23 cellular contexts compared by ENCODE assay signal in the genomic region with DNA sequence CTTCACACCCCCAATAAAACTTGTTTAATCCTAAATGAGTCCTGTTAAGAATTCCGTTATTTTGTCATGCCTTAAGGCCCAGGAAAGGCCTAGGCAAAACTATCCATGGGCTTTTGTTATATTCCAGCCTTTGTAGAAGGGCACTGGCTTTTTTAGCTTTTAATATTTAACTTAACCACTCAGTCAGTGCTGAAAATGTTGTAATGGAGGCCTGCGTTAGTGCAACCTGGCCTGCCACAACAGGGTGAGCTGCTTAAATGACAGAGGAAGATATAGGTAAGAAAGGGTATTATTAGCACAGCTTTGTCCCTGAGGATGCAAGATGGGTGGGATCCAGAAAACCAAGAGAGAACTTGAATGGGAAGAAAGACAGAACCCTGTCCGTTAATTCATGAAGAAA. TPM values are rescaled to one million over a fixed set of nuclear protein-coding genes. Genes with fewer than 3 reads are reported as not detected.
DNase-seq lines count a peak whose midpoint lies in the region; ATAC-seq and TF ChIP-seq lines count a peak whose summit lies in the region.
"Had no signal": no experiment of that assay in that cellular context is flagged by ENCODE, and none has a peak within 500 bp of the region (broad histone marks: within the 10 kb centered on the region; RNA-seq: fewer than 3 reads in every experiment).

No MANE protein-coding gene starts in this region.

- TF ChIP-seq CTCF in cardiac muscle cell (IDR thresholded peaks at IDR 0.05; ENCODE audit: low read depth, low read length) (no peak), heart right ventricle (IDR thresholded peaks at IDR 0.05) (no peak), right lobe of liver (IDR thresholded peaks at IDR 0.05) (no peak), nephron progenitor cell (IDR thresholded peaks at IDR 0.05) (no peak)

- no peaks in the 10 kb centered on the region for H3K4me1 Mint-ChIP-seq in nephron progenitor cell
- H3K4me1 Mint-ChIP-seq: CD14-positive monocyte; CD8-positive, alpha-beta memory T cell had no signal

- intact Hi-C loops in heart right ventricle (cut with DNase I) (no loop called here), right lobe of liver (cut with DNase I) (no loop called here)

- H3K36me3 ChIP-seq in cardiac muscle cell (no peaks in the 10 kb centered on the region), heart right ventricle (no peaks in the 10 kb centered on the region), right lobe of liver (no peaks in the 10 kb centered on the region)
- H3K36me3 ChIP-seq: BE2C; BLaER1 treated with 17β-estradiol and CSF1 and Interleukin-3, amounts not matched to agents 10 nM and 100 nM; HAP-1 had no signal

- H3K27ac Mint-ChIP-seq in nephron progenitor cell, result peak overlapping the region; percentile 91
- H3K27ac Mint-ChIP-seq: CD14-positive monocyte; CD4-positive, alpha-beta T cell; HFFc6 had no signal

- 62 to 83% methylated on average over 3 of the region's 3 CpGs for WGBS in heart right ventricle, 2 donors
- WGBS in right lobe of liver (ENCODE audit: insufficient coverage, low coverage, low lambda C conversion rate, missing lambda C conversion rate), result 60% methylated on average over 3 of the region's 3 CpGs

- no peak overlapping the region for H3K4me3 Mint-ChIP-seq in nephron progenitor cell
- H3K4me3 Mint-ChIP-seq: CD14-positive monocyte; CD4-positive, alpha-beta T cell; CD8-positive, alpha-beta memory T cell; HFFc6 had no signal

- H3K9me3 Mint-ChIP-seq in nephron progenitor cell, result peaks cover 7% of the 10 kb centered on the region
- H3K9me3 Mint-ChIP-seq: CD4-positive, alpha-beta T cell; CD8-positive, alpha-beta memory T cell; HFFc6 had no signal

- DNase-seq in cardiac muscle cell (ENCODE audit: low read depth in 1 of 2, low spot score in 1 of 2) (no peak), heart right ventricle (no peak), right lobe of liver (no peak), nephron progenitor cell (no peak), NCI-H526 treated with DMSO at 0.1 percent for 48 hours (lab: John Stamatoyannopoulos, UW) (no peak)
- DNase-seq in activated CD4-positive, CD25-positive, alpha-beta regulatory T cell (lab: John Stamatoyannopoulos, UW), result no peak
- DNase-seq: BE2C; CD4-positive, alpha-beta T cell; CD8-positive, alpha-beta memory T cell; DMS 273 treated with DMSO at 0.1 percent for 48 hours; DMS79; EL; GDM1; GOT3; HFFc6 had no signal

- no peaks in the 10 kb centered on the region for H3K36me3 Mint-ChIP-seq in nephron progenitor cell (ENCODE audit: low read depth)
- H3K36me3 Mint-ChIP-seq: CD14-positive monocyte; CD8-positive, alpha-beta memory T cell had no signal

- ATAC-seq in heart right ventricle (no peak), right lobe of liver (peak in 3 of 4 donors; percentile 16 to 38 (median 38)), SK-N-SH treated with all-trans-retinoic acid at 6 μM for 48 hours (no peak), GM21360 (IDR thresholded peaks at IDR 0.05; ENCODE audit: unreplicated experiment) (no peak)
- ATAC-seq: GM12878 had no signal

- H3K27me3 Mint-ChIP-seq in nephron progenitor cell (ENCODE audit: low read depth, poor library complexity), result peaks cover 6% of the 10 kb centered on the region

- no peak overlapping the region for H3K4me3 ChIP-seq in cardiac muscle cell
- no peak overlapping the region for H3K4me3 ChIP-seq in heart right ventricle
- H3K4me3 ChIP-seq in right lobe of liver, result no peak overlapping the region
- H3K4me3 ChIP-seq: BLaER1 treated with 17β-estradiol and CSF1 and Interleukin-3, amounts not matched to agents 10 nM and 100 nM; GM12878; HAP-1 had no signal

- H3K27me3 ChIP-seq in cardiac muscle cell, result no peaks in the 10 kb centered on the region
- peaks cover 0 to 4% (median 0%) of the 10 kb centered on the region in 7 donors for H3K27me3 ChIP-seq in heart right ventricle
- H3K27me3 ChIP-seq in right lobe of liver, result no peaks in the 10 kb centered on the region
- H3K27me3 ChIP-seq: BE2C; BLaER1 treated with 17β-estradiol and CSF1 and Interleukin-3, amounts not matched to agents 10 nM and 100 nM had no signal

- H3K27ac ChIP-seq in cardiac muscle cell, result peak overlapping the region; percentile 55
- H3K27ac ChIP-seq in heart right ventricle, result no peak overlapping the region
- H3K27ac ChIP-seq in right lobe of liver, result peak overlapping the region in 1 of 3 donors; percentile 12
- H3K27ac ChIP-seq: 22Rv1; BLaER1 treated with 17β-estradiol and CSF1 and Interleukin-3, amounts not matched to agents 10 nM and 100 nM had no signal

- H3K4me1 ChIP-seq in cardiac muscle cell (ENCODE audit: low read depth), result no peaks in the 10 kb centered on the region
- H3K4me1 ChIP-seq in heart right ventricle, result no peaks in the 10 kb centered on the region
- H3K4me1 ChIP-seq in right lobe of liver, result peaks cover 0 to 19% (median 0%) of the 10 kb centered on the region in 4 donors
- H3K4me1 ChIP-seq: HAP-1 had no signal

- TF ChIP-seq POLR2A in right lobe of liver (IDR thresholded peaks at IDR 0.05), result no peak

- H3K9me3 ChIP-seq in cardiac muscle cell (ENCODE audit: low read depth) (no peaks in the 10 kb centered on the region), heart right ventricle (peaks cover 0 to 11% (median 0%) of the 10 kb centered on the region in 11 donors), right lobe of liver (no peaks in the 10 kb centered on the region)
- H3K9me3 ChIP-seq: BE2C; BLaER1 treated with 17β-estradiol and CSF1 and Interleukin-3, amounts not matched to agents 10 nM and 100 nM; HAP-1 had no signal

TF ChIP-seq in SK-N-SH treated with all-trans-retinoic acid at 6 μM for 48 hours, 23 proteins besides CTCF, POLR2A, EP300 and RAD21:
- TF ChIP-seq ISL1 (CRISPR knock-in tag; IDR thresholded peaks at IDR 0.05), result no peak
- no peak for TF ChIP-seq OSR1 (CRISPR knock-in tag; IDR thresholded peaks at IDR 0.05)
- no peak for TF ChIP-seq ARNTL (CRISPR knock-in tag; IDR thresholded peaks at IDR 0.05; ENCODE audit: borderline replicate concordance, low read depth)
- no peak for TF ChIP-seq PPARA (CRISPR knock-in tag; IDR thresholded peaks at IDR 0.05; ENCODE audit: borderline replicate concordance)
- no peak for TF ChIP-seq GLIS3 (CRISPR knock-in tag; IDR thresholded peaks at IDR 0.05)
- TF ChIP-seq ZC3H10 (CRISPR knock-in tag; IDR thresholded peaks at IDR 0.05), result no peak
- TF ChIP-seq, protein P1, sequence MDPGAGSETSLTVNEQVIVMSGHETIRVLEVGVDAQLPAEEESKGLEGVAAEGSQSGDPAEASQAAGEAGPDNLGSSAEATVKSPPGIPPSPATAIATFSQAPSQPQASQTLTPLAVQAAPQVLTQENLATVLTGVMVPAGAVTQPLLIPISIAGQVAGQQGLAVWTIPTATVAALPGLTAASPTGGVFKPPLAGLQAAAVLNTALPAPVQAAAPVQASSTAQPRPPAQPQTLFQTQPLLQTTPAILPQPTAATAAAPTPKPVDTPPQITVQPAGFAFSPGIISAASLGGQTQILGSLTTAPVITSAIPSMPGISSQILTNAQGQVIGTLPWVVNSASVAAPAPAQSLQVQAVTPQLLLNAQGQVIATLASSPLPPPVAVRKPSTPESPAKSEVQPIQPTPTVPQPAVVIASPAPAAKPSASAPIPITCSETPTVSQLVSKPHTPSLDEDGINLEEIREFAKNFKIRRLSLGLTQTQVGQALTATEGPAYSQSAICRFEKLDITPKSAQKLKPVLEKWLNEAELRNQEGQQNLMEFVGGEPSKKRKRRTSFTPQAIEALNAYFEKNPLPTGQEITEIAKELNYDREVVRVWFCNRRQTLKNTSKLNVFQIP (CRISPR knock-in tag; IDR thresholded peaks at IDR 0.05; ENCODE audit: borderline replicate concordance, low read depth), result no peak
- TF ChIP-seq SNAI2 (CRISPR knock-in tag; IDR thresholded peaks at IDR 0.05), result no peak
- no peak for TF ChIP-seq ZFP30 (CRISPR knock-in tag; IDR thresholded peaks at IDR 0.05)
- no peak for TF ChIP-seq CSDC2 (CRISPR knock-in tag; IDR thresholded peaks at IDR 0.05)
- TF ChIP-seq, protein P2, sequence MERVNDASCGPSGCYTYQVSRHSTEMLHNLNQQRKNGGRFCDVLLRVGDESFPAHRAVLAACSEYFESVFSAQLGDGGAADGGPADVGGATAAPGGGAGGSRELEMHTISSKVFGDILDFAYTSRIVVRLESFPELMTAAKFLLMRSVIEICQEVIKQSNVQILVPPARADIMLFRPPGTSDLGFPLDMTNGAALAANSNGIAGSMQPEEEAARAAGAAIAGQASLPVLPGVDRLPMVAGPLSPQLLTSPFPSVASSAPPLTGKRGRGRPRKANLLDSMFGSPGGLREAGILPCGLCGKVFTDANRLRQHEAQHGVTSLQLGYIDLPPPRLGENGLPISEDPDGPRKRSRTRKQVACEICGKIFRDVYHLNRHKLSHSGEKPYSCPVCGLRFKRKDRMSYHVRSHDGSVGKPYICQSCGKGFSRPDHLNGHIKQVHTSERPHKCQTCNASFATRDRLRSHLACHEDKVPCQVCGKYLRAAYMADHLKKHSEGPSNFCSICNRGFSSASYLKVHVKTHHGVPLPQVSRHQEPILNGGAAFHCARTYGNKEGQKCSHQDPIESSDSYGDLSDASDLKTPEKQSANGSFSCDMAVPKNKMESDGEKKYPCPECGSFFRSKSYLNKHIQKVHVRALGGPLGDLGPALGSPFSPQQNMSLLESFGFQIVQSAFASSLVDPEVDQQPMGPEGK (CRISPR knock-in tag; IDR thresholded peaks at IDR 0.05; ENCODE audit: borderline replicate concordance), result no peak
- TF ChIP-seq TOX (CRISPR knock-in tag; IDR thresholded peaks at IDR 0.05; ENCODE audit: borderline replicate concordance), result no peak
- TF ChIP-seq, protein P3, sequence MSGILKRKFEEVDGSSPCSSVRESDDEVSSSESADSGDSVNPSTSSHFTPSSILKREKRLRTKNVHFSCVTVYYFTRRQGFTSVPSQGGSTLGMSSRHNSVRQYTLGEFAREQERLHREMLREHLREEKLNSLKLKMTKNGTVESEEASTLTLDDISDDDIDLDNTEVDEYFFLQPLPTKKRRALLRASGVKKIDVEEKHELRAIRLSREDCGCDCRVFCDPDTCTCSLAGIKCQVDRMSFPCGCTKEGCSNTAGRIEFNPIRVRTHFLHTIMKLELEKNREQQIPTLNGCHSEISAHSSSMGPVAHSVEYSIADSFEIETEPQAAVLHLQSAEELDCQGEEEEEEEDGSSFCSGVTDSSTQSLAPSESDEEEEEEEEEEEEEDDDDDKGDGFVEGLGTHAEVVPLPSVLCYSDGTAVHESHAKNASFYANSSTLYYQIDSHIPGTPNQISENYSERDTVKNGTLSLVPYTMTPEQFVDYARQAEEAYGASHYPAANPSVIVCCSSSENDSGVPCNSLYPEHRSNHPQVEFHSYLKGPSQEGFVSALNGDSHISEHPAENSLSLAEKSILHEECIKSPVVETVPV (CRISPR knock-in tag; IDR thresholded peaks at IDR 0.05), result no peak
- TF ChIP-seq ESRRG (CRISPR knock-in tag; IDR thresholded peaks at IDR 0.05), result no peak
- TF ChIP-seq ZNF8 (CRISPR knock-in tag; IDR thresholded peaks at IDR 0.05), result no peak

RNA-seq across cellular contexts. Expression of a gene that starts 40.2 kb away (rescaled TPM):
- total RNA-seq in cardiac muscle cell, result 11.5 and 24.4 TPM in 2 replicates
- polyA plus RNA-seq in cardiac muscle cell, result 10.6 and 25.3 TPM in 2 replicates
- total RNA-seq in heart right ventricle, result under 1 TPM in 2 of 10 donors, not detected in 8; 0.13 TPM
- not detected for polyA plus RNA-seq in heart right ventricle
- 1 to 10 TPM in 2 of 6 experiments, under 1 TPM in 4; 0.37 to 3.1 (median 0.96) TPM for total RNA-seq in right lobe of liver
- total RNA-seq: CD4-positive, alpha-beta T cell; CD8-positive, alpha-beta memory T cell; GM12878; HFFc6 had no signal
- polyA plus RNA-seq: AG04450; CD14-positive monocyte; CD8-positive, alpha-beta memory T cell had no signal

Comparison
In these comparisons a context has a peak if more than half of its experiments do, and no peak if none do; other contexts are left out.
1. ATAC-seq: peak in right lobe of liver (3 of 4); none in heart right ventricle (0 of 8), SK-N-SH treated with all-trans-retinoic acid at 6 μM for 48 hours (single experiment) and GM21360 (single experiment).